In genomic region chr12:104743181-104743580, GRCh38 we compare ENCODE assay signal across 21 cellular contexts.
DNase-seq lines count a peak whose midpoint lies in the region; ATAC-seq, FAIRE-seq and TF ChIP-seq lines count a peak whose summit lies in the region.
"Had no signal": no experiment of that assay in that cellular context is flagged by ENCODE, and none has a peak within 500 bp of the region (broad histone marks: within the 10 kb centered on the region; RNA-seq: fewer than 3 reads in every experiment).

No MANE protein-coding gene starts in this region.

- no peak for TF ChIP-seq POLR2A in sigmoid colon (IDR thresholded peaks at IDR 0.05)

- H3K36me3 ChIP-seq in sigmoid colon (no peaks in the 10 kb centered on the region), small intestine (ENCODE audit: control insufficient read depth in 2 of 2, insufficient read depth in 2 of 2, low read length in 2 of 2) (no peaks in the 10 kb centered on the region)
- H3K36me3 ChIP-seq: esophagus muscularis mucosa, gastroesophageal sphincter had no signal

- peaks cover 3% of the 10 kb centered on the region for H3K36me3 Mint-ChIP-seq in activated naive CD4-positive, alpha-beta T cell treated with anti-CD3 and anti-CD28 coated beads, Interleukin-2, amount 50 U/mL, for 24 hours
- peaks cover 5% of the 10 kb centered on the region for H3K36me3 Mint-ChIP-seq in activated T-helper 17 cell treated with anti-CD3 and anti-CD28 coated beads, Interleukin-2, amount 50 U/mL, for 72 hours (ENCODE audit: low read depth)
- H3K36me3 Mint-ChIP-seq in natural killer cell treated with Interleukin-12 subunit alpha and Interleukin-12 subunit beta and Interleukin-15 and Interleukin-18, amount 100 ng/mL, for 72 hours = no peaks in the 10 kb centered on the region

- 78 to 81% methylated on average over 3 of the region's 3 CpGs for WGBS in sigmoid colon, 2 donors
- WGBS in small intestine, 3 donors = 71 to 81% (median 76%) methylated on average over 3 of the region's 3 CpGs

- H3K9me3 ChIP-seq in sigmoid colon = no peaks in the 10 kb centered on the region
- H3K9me3 ChIP-seq in small intestine (ENCODE audit: control insufficient read depth, low read depth) = no peaks in the 10 kb centered on the region
- H3K9me3 ChIP-seq: esophagus muscularis mucosa, gastroesophageal sphincter had no signal

- H3K4me3 ChIP-seq in sigmoid colon (no peak overlapping the region), small intestine (ENCODE audit: low read depth in 1 of 2, low read length in 2 of 2) (no peak overlapping the region)
- H3K4me3 ChIP-seq: esophagus muscularis mucosa, gastroesophageal sphincter had no signal

- H3K27ac ChIP-seq in sigmoid colon = no peak overlapping the region
- no peak overlapping the region for H3K27ac ChIP-seq in small intestine (ENCODE audit: low read depth in 1 of 2, low read length in 1 of 2)
- H3K27ac ChIP-seq: C4-2B, esophagus muscularis mucosa, HL-60 had no signal

- H3K27me3 ChIP-seq in sigmoid colon (no peaks in the 10 kb centered on the region), small intestine (ENCODE audit: control insufficient read depth in 2 of 2, insufficient read depth in 2 of 2, low read length in 2 of 2) (no peaks in the 10 kb centered on the region)
- H3K27me3 ChIP-seq: esophagus muscularis mucosa, gastroesophageal sphincter had no signal

- H3K4me1 Mint-ChIP-seq in activated naive CD4-positive, alpha-beta T cell treated with anti-CD3 and anti-CD28 coated beads, Interleukin-2, amount 50 U/mL, for 24 hours = peaks cover 65% of the 10 kb centered on the region
- peaks cover 62% of the 10 kb centered on the region for H3K4me1 Mint-ChIP-seq in activated T-helper 17 cell treated with anti-CD3 and anti-CD28 coated beads, Interleukin-2, amount 50 U/mL, for 72 hours
- H3K4me1 Mint-ChIP-seq in natural killer cell treated with Interleukin-12 subunit alpha and Interleukin-12 subunit beta and Interleukin-15 and Interleukin-18, amount 100 ng/mL, for 72 hours (ENCODE audit: low read depth in 2 of 2) = peaks cover 86 to 88% of the 10 kb centered on the region in 2 donors

- intact Hi-C loops in sigmoid colon (cut with DNase I) = no loop called here

- no peaks in the 10 kb centered on the region for H3K9me3 Mint-ChIP-seq in activated naive CD4-positive, alpha-beta T cell treated with anti-CD3 and anti-CD28 coated beads, Interleukin-2, amount 50 U/mL, for 24 hours
- no peaks in the 10 kb centered on the region for H3K9me3 Mint-ChIP-seq in activated T-helper 17 cell treated with anti-CD3 and anti-CD28 coated beads, Interleukin-2, amount 50 U/mL, for 72 hours
- H3K9me3 Mint-ChIP-seq in natural killer cell treated with Interleukin-12 subunit alpha and Interleukin-12 subunit beta and Interleukin-15 and Interleukin-18, amount 100 ng/mL, for 72 hours = no peaks in the 10 kb centered on the region
- H3K9me3 Mint-ChIP-seq: activated naive CD4-positive, alpha-beta T cell treated with anti-CD3 and anti-CD28 coated beads, Interleukin-2, amount 50 U/mL, for 72 hours; activated T-cell treated with anti-CD3 and anti-CD28 coated beads, Interleukin-2, amount 50 U/mL, for 72 hours; effector memory CD8-positive, alpha-beta T cell had no signal

- peaks cover 0 to 23% (median 8%) of the 10 kb centered on the region in 4 donors for H3K4me1 ChIP-seq in sigmoid colon
- peaks cover 0 to 5% of the 10 kb centered on the region in 2 donors for H3K4me1 ChIP-seq in small intestine (ENCODE audit: control insufficient read depth in 2 of 2, insufficient read depth in 1 of 2, low read depth in 1 of 2, low read length in 1 of 2)

- no peak for ATAC-seq in activated T-helper 17 cell treated with anti-CD3 and anti-CD28 coated beads, Interleukin-2, amount 50 U/mL, for 72 hours (replicated peaks)
- no peak for ATAC-seq in natural killer cell treated with Interleukin-12 subunit alpha and Interleukin-12 subunit beta and Interleukin-15 and Interleukin-18, amount 100 ng/mL, for 72 hours
- ATAC-seq: activated naive CD4-positive, alpha-beta T cell treated with anti-CD3 and anti-CD28 coated beads, Interleukin-2, amount 50 U/mL, for 72 hours; activated T-cell treated with anti-CD3 and anti-CD28 coated beads, Interleukin-2, amount 50 U/mL, for 72 hours; effector memory CD8-positive, alpha-beta T cell; HCT116 had no signal

- no peak overlapping the region for H3K4me3 Mint-ChIP-seq in activated naive CD4-positive, alpha-beta T cell treated with anti-CD3 and anti-CD28 coated beads, Interleukin-2, amount 50 U/mL, for 24 hours
- no peak overlapping the region for H3K4me3 Mint-ChIP-seq in activated T-helper 17 cell treated with anti-CD3 and anti-CD28 coated beads, Interleukin-2, amount 50 U/mL, for 72 hours
- no peak overlapping the region for H3K4me3 Mint-ChIP-seq in natural killer cell treated with Interleukin-12 subunit alpha and Interleukin-12 subunit beta and Interleukin-15 and Interleukin-18, amount 100 ng/mL, for 72 hours
- H3K4me3 Mint-ChIP-seq: activated T-cell treated with anti-CD3 and anti-CD28 coated beads, Interleukin-2, amount 50 U/mL, for 72 hours; effector memory CD8-positive, alpha-beta T cell; type B pancreatic cell had no signal

- H3K27me3 Mint-ChIP-seq in activated naive CD4-positive, alpha-beta T cell treated with anti-CD3 and anti-CD28 coated beads, Interleukin-2, amount 50 U/mL, for 24 hours = no peaks in the 10 kb centered on the region
- H3K27me3 Mint-ChIP-seq in activated T-helper 17 cell treated with anti-CD3 and anti-CD28 coated beads, Interleukin-2, amount 50 U/mL, for 72 hours = no peaks in the 10 kb centered on the region
- H3K27me3 Mint-ChIP-seq in natural killer cell treated with Interleukin-12 subunit alpha and Interleukin-12 subunit beta and Interleukin-15 and Interleukin-18, amount 100 ng/mL, for 72 hours = no peaks in the 10 kb centered on the region
- H3K27me3 Mint-ChIP-seq: effector memory CD8-positive, alpha-beta T cell; type B pancreatic cell had no signal

- TF ChIP-seq CTCF in sigmoid colon (IDR thresholded peaks at IDR 0.05) = no peak

- DNase-seq in activated naive CD4-positive, alpha-beta T cell treated with Interleukin-2 at 50 U/mL for 16 hours = no peak
- no peak for DNase-seq in natural killer cell treated with Interleukin-12 subunit alpha and Interleukin-12 subunit beta and Interleukin-15 and Interleukin-18, amount 100 ng/mL, for 72 hours (ENCODE audit: low spot score)
- DNase-seq in sigmoid colon = no peak
- DNase-seq in DMS 273 treated with DMSO at 0.1 percent for 48 hours (lab: John Stamatoyannopoulos, UW) = no peak
- no peak for DNase-seq in DMS79 (lab: John Stamatoyannopoulos, UW)
- no peak for DNase-seq in small intestine
- DNase-seq: activated T-cell treated with anti-CD3 and anti-CD28 coated beads, Interleukin-2, amount 50 U/mL, for 72 hours; effector memory CD8-positive, alpha-beta T cell; islet precursor cell; NCI-H524; T1000 had no signal

- FAIRE-seq in small intestine (lab: Jason Lieb, UNC) = no peak
- FAIRE-seq: astrocyte had no signal

- TF ChIP-seq EP300 in sigmoid colon (IDR thresholded peaks at IDR 0.05) = no peak

- peak overlapping the region; percentile 53 for H3K27ac Mint-ChIP-seq in activated naive CD4-positive, alpha-beta T cell treated with anti-CD3 and anti-CD28 coated beads, Interleukin-2, amount 50 U/mL, for 24 hours
- peak overlapping the region; percentile 16 for H3K27ac Mint-ChIP-seq in activated T-helper 17 cell treated with anti-CD3 and anti-CD28 coated beads, Interleukin-2, amount 50 U/mL, for 72 hours
- H3K27ac Mint-ChIP-seq in natural killer cell treated with Interleukin-12 subunit alpha and Interleukin-12 subunit beta and Interleukin-15 and Interleukin-18, amount 100 ng/mL, for 72 hours = peak overlapping the region; percentile 91 to 95
- H3K27ac Mint-ChIP-seq: type B pancreatic cell had no signal

Comparison
In these comparisons a context has a peak if more than half of its experiments do, and no peak if none do; other contexts are left out.
1. H3K27ac Mint-ChIP-seq: peak in every context shown above with its lines; median percentile 93 in natural killer cell treated with Interleukin-12 subunit alpha and Interleukin-12 subunit beta and Interleukin-15 and Interleukin-18, amount 100 ng/mL, for 72 hours; 53 in activated naive CD4-positive, alpha-beta T cell treated with anti-CD3 and anti-CD28 coated beads, Interleukin-2, amount 50 U/mL, for 24 hours; 16 in activated T-helper 17 cell treated with anti-CD3 and anti-CD28 coated beads, Interleukin-2, amount 50 U/mL, for 72 hours.